Comparison of ENCODE assay signal across 8 cellular contexts in the genomic region with DNA sequence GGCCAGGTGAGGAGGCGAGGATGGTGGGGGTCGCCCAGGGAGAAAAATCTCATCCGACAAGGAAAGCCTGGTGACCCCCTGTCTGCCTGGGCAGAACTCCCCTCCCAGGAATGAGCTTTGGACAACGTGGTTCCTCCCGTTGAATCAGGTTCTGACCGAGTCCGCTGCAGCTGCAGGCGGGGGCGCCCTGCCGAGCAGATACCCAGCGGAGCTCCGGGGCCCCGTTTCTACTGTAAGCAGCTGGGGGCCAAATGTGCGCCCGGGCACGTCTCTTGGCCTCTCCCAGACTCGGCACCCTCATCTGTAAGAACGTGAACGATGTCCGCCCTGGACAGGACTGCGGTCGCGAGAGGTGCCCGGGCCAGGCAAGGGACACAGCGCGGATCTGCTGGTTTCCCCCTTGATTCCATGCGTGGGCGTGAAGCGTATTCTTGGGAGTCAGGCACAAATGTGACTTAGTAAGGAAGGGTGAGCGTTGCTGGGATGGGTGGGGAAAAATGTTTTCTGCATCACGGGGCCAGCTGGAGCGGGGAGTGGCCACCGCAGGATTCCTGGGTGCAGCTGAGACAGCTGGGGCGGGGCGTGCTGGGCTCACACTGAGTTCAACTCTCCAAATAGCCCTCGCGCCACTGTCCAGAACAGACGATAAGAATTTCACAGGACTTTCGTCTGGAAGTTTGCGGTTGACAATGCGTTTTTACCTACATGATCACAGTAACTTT. TPM values are rescaled to one million over a fixed set of nuclear protein-coding genes. Genes with fewer than 3 reads are reported as not detected.
DNase-seq lines count a peak whose midpoint lies in the region; ATAC-seq and TF ChIP-seq lines count a peak whose summit lies in the region.

No MANE protein-coding gene starts in this region.

- H3K18ac ChIP-seq in neuronal stem cell (ENCODE audit: low read length): peak overlapping the region; percentile 76

- H3K4me1 ChIP-seq in neuronal stem cell (ENCODE audit: control insufficient read depth in 2 of 2, insufficient read depth in 1 of 2, low read depth in 1 of 2, low read length in 2 of 2) (peaks cover 12 to 15% of the 10 kb centered on the region in 2 donors), OCI-LY7 (ENCODE audit: insufficient read depth, low read length, poor library complexity, severe bottlenecking) (no peaks in the 10 kb centered on the region)

- H3K9ac ChIP-seq in neuronal stem cell (ENCODE audit: low read depth, low read length, poor library complexity): peak overlapping the region; percentile 79

- H3K4me3 ChIP-seq in neuronal stem cell (ENCODE audit: low read length in 2 of 2) (peak overlapping the region; percentile 30 to 75), OCI-LY7 (ENCODE audit: low read depth, low read length, poor library complexity, severe bottlenecking) (no peak overlapping the region)

- no peak overlapping the region for H2AK5ac ChIP-seq in neuronal stem cell (ENCODE audit: low read depth, low read length)

- H4K20me1 ChIP-seq in OCI-LY7 (ENCODE audit: insufficient read depth, low read length): no peaks in the 10 kb centered on the region

- intact Hi-C loops in OCI-LY7 (cut with micrococcal nuclease; ENCODE audit: unreplicated experiment): no loop called here

- H2AFZ ChIP-seq in neuronal stem cell (ENCODE audit: low read length): peak overlapping the region; percentile 78
- no peak overlapping the region for H2AFZ ChIP-seq in OCI-LY7 (ENCODE audit: low read length)

- H4K8ac ChIP-seq in neuronal stem cell (ENCODE audit: low read depth, low read length): no peak overlapping the region

- H3K4ac ChIP-seq in neuronal stem cell (ENCODE audit: low read length): no peak overlapping the region

- WGBS in neuronal stem cell (ENCODE audit: extremely low coverage in 2 of 2, insufficient read length in 2 of 2, insufficient replicate concordance in 1 of 2), 2 donors: no CpG with 5 or more reads among the region's 41 CpGs

- H3K9me2 ChIP-seq in OCI-LY7 (ENCODE audit: insufficient read depth, low read length): no peaks in the 10 kb centered on the region

- H3K4me2 ChIP-seq in neuronal stem cell (ENCODE audit: insufficient read depth, low read length, poor library complexity, severe bottlenecking): peak overlapping the region; percentile 99
- no peak overlapping the region for H3K4me2 ChIP-seq in OCI-LY7 (ENCODE audit: low read length)

- H3K9me3 ChIP-seq in neuronal stem cell (replicated peaks in 1 of 2; ENCODE audit: control insufficient read depth in 2 of 2, insufficient read depth in 1 of 2, low read depth in 1 of 2, low read length in 2 of 2) (no peaks in the 10 kb centered on the region), OCI-LY7 (ENCODE audit: low read length) (no peaks in the 10 kb centered on the region)

- POLR2A ChIA-PET in RWPE1 (lab: Yijun Ruan, JAX; ENCODE audit: low non-redundant PET): interaction anchor here (1.0 kb wide), 1 partner anchor 21 kb away, joined by 4 read pairs; no protein-coding TSS in a partner anchor
- POLR2A ChIA-PET in OCI-LY7 (lab: Charles Lee): no interaction called here

- H2BK12ac ChIP-seq in neuronal stem cell (ENCODE audit: low read length): no peak overlapping the region

- DNase-seq in DMS53 (lab: John Stamatoyannopoulos, UW): peak; percentile 73
- DNase-seq in RWPE1 (ENCODE audit: low spot score): peak; percentile 86
- DNase-seq in fibroblast of the conjunctiva (ENCODE audit: low read depth): peak; percentile 49
- DNase-seq in neuronal stem cell (ENCODE audit: low spot score): no peak
- DNase-seq in OCI-LY7 (ENCODE audit: low spot score): no peak

- no peak overlapping the region for H2BK120ac ChIP-seq in neuronal stem cell (ENCODE audit: low read depth, low read length)

- H3K27me3 ChIP-seq in neuronal stem cell (ENCODE audit: control insufficient read depth in 3 of 3, insufficient read depth in 3 of 3, low read depth in 1 of 3, low read length in 3 of 3): peaks cover 7 to 65% (median 24%) of the 10 kb centered on the region in 3 experiments

- ATAC-seq in HG03469 (IDR thresholded peaks at IDR 0.05; ENCODE audit: unreplicated experiment) (no peak), GM21390 (IDR thresholded peaks at IDR 0.05; ENCODE audit: unreplicated experiment) (no peak), GM21423 (IDR thresholded peaks at IDR 0.05; ENCODE audit: unreplicated experiment) (no peak)

- H4K91ac ChIP-seq in neuronal stem cell (ENCODE audit: low read depth, low read length, poor library complexity): no peak overlapping the region

- BruUV-seq in OCI-LY7 (replicated peaks; lab: Mats Ljungman, UMichigan): no TSS peak

- CTCF ChIA-PET in RWPE1 (lab: Yijun Ruan, JAX): interaction anchor here (1.0 to 3.3 kb wide), 4 partner anchors 8 to 21 kb away, joined by 3 to 26 read pairs (median 4); no protein-coding TSS in a partner anchor
- CTCF ChIA-PET in OCI-LY7 (lab: Charles Lee; ENCODE audit: unreplicated experiment): no interaction called here

- H3K79me2 ChIP-seq in OCI-LY7 (ENCODE audit: insufficient read depth, low read depth, low read length): no peaks in the 10 kb centered on the region

- peak overlapping the region; percentile 91 for H3K27ac ChIP-seq in RWPE1
- no peak overlapping the region for H3K27ac ChIP-seq in neuronal stem cell (replicated peaks; ENCODE audit: low read length)
- H3K27ac ChIP-seq in OCI-LY7 (ENCODE audit: low read depth, low read length, poor library complexity, severe bottlenecking): no peak overlapping the region

- no peaks in the 10 kb centered on the region for H3K79me1 ChIP-seq in neuronal stem cell (ENCODE audit: low read depth, low read length)

- no peak overlapping the region for H3K14ac ChIP-seq in neuronal stem cell (ENCODE audit: low read length)

- TF ChIP-seq CTCF in RWPE1 (conservative IDR thresholded peaks at IDR 0.05; ENCODE audit: low read depth): no peak
- TF ChIP-seq CTCF in OCI-LY7 (conservative IDR thresholded peaks at IDR 0.05; ENCODE audit: low read length): no peak

- peak overlapping the region; percentile 35 for H2BK15ac ChIP-seq in neuronal stem cell (ENCODE audit: low read length)

- H3K23ac ChIP-seq in neuronal stem cell (ENCODE audit: low read depth, low read length, poor library complexity): peak overlapping the region; percentile 73

- peak overlapping the region; percentile 71 for H2BK5ac ChIP-seq in neuronal stem cell (ENCODE audit: low read length)

- H3K36me3 ChIP-seq in neuronal stem cell (replicated peaks in 1 of 2; ENCODE audit: control insufficient read depth in 2 of 2, insufficient read depth in 2 of 2, low read length in 2 of 2): no peaks in the 10 kb centered on the region
- no peaks in the 10 kb centered on the region for H3K36me3 ChIP-seq in OCI-LY7 (ENCODE audit: insufficient read depth, low read length)

RNA-seq across cellular contexts. Expression of gene TUBB6, which starts 20.2 kb away (rescaled TPM):
- polyA plus RNA-seq in neuronal stem cell (2013, experiment 1 of 2): 91.0 TPM
- polyA plus RNA-seq in neuronal stem cell (2013, experiment 2 of 2): 86.1 TPM
- not detected in 2 replicates for total RNA-seq in OCI-LY7 (2014; rRNA removed; shearing (Covaris generic))
- total RNA-seq in OCI-LY7 (2022): not detected in 2 replicates

RNA-seq across cellular contexts. Expression of gene CIDEA, which starts 33.7 kb away (rescaled TPM):
- polyA plus RNA-seq in neuronal stem cell (2013, experiment 1 of 2): not detected
- polyA plus RNA-seq in neuronal stem cell (2013, experiment 2 of 2): not detected
- not detected in 2 replicates for total RNA-seq in OCI-LY7 (2014; rRNA removed; shearing (Covaris generic))
- total RNA-seq in OCI-LY7 (2022): not detected in 2 replicates

Comparison
In these comparisons a context has a peak if more than half of its experiments do, and no peak if none do; other contexts are left out.
1. DNase-seq: peak in DMS53 (single experiment), RWPE1 (single experiment) and fibroblast of the conjunctiva (single experiment); none in neuronal stem cell (single experiment) and OCI-LY7 (single experiment).